Comparison of ENCODE assay signal across 9 cellular contexts in the genomic region with DNA sequence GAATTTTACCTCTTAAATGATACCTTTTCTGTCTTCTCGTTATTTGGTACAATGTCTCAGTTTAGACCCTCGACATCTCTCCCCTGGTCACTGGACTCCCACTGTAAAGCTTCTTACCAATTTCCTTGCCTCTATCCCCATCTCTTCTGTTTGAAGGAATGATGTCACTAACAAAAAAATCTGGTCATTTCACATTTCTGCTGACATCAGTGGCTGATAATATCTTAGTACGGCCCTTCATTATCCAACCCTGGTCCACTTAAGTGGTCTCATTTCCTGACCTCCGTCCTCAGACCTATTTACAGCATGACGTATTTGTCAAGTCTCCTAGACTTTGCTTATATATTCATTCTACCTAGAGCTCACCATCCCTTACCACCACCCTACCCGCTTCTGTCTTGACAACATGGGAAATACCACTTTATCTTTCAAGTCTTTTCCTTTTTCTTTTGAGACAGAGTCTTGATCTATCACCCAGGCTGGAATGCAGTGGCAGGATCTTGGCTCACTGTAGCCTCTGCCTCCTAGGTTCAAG.
"Had no signal": no experiment of that assay in that cellular context is flagged by ENCODE, and none has a peak within 500 bp of the region (broad histone marks: within the 10 kb centered on the region; RNA-seq: fewer than 3 reads in every experiment).

No MANE protein-coding gene starts in this region.

- H3K4me1 ChIP-seq: HAP-1 had no signal

- FAIRE-seq: K562 had no signal

- ATAC-seq: HCT116, K562 had no signal

- H3K9ac ChIP-seq: GM23248 had no signal

- H3K4me3 ChIP-seq: GM23248, HAP-1, K562 had no signal

- DNase-seq: GM23248, GOT3, H7, IMR-90, KG1 had no signal

- H3K9me3 ChIP-seq: HAP-1 had no signal

- H3K27ac ChIP-seq: GM23248, HL-60 had no signal

- H3K36me3 ChIP-seq: HAP-1 had no signal

- H2AFZ ChIP-seq: GM23248 had no signal
